In the genomic region with DNA sequence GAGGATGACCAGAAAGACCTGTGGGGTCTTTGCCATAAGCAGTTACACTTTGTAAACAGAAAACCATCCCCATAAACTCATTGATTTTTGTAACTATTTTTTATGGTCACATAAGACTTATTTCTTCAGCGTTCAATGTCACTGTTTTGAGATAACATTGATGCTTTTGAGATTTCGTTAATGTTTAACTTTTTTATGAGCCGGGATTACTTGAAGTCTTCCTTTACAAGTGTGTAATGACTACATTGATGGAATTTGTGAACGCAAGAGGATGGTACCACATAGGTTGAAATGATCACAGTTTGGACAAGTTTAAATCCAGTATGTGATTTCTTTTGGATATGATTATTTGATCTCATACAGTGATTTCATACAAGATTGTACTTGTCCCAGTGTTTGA, we compare ENCODE assay signal across 8 cellular contexts. TPM values are rescaled to one million over a fixed set of nuclear protein-coding genes. Genes with fewer than 3 reads are reported as not detected.
DNase-seq lines count a peak whose midpoint lies in the region; ATAC-seq, FAIRE-seq and TF ChIP-seq lines count a peak whose summit lies in the region.

No MANE protein-coding gene starts in this region.

- H3K14ac ChIP-seq in H9 (ENCODE audit: insufficient read depth, low read length): no peak overlapping the region
- no peak overlapping the region for H3K14ac ChIP-seq in neuronal stem cell (ENCODE audit: low read length)

- H3K9me3 ChIP-seq in H9 (ENCODE audit: control insufficient read depth, low read depth, low read length) (no peaks in the 10 kb centered on the region), small intestine (ENCODE audit: control insufficient read depth, low read depth) (no peaks in the 10 kb centered on the region), neuronal stem cell (replicated peaks in 1 of 2; ENCODE audit: control insufficient read depth in 2 of 2, insufficient read depth in 1 of 2, low read depth in 1 of 2, low read length in 2 of 2) (no peaks in the 10 kb centered on the region), aorta (ENCODE audit: control insufficient read depth, low read length) (no peaks in the 10 kb centered on the region)

- H3K56ac ChIP-seq in H9 (ENCODE audit: insufficient read length, low read depth, low read length): no peak overlapping the region

- FAIRE-seq in small intestine (lab: Jason Lieb, UNC): no peak

- H2BK15ac ChIP-seq in H9 (ENCODE audit: low read depth, low read length) (no peak overlapping the region), neuronal stem cell (ENCODE audit: low read length) (no peak overlapping the region)

- no peak overlapping the region for H2BK20ac ChIP-seq in H9 (ENCODE audit: low read depth, low read length, poor library complexity, severe bottlenecking)

- no peaks in the 10 kb centered on the region for H3K79me1 ChIP-seq in H9 (ENCODE audit: insufficient read depth, low read depth, low read length, poor library complexity, severe bottlenecking)
- H3K79me1 ChIP-seq in neuronal stem cell (ENCODE audit: low read depth, low read length): peaks cover 3% of the 10 kb centered on the region

- H2AFZ ChIP-seq in H9 (ENCODE audit: low read length) (no peak overlapping the region), neuronal stem cell (ENCODE audit: low read length) (no peak overlapping the region)

- DNase-seq in H9: no peak
- DNase-seq in T-cell: no peak
- peak; percentile 15 for DNase-seq in glomerular visceral epithelial cell (ENCODE audit: extremely low spot score)
- DNase-seq in small intestine: peak; percentile 76
- no peak for DNase-seq in OCI-M1 (lab: John Stamatoyannopoulos, UW)
- DNase-seq in neuronal stem cell (ENCODE audit: low spot score): no peak
- no peak for DNase-seq in aorta

- intact Hi-C loops in aorta (cut with DNase I): loop anchor here in 1 of 2 donors (10.0 kb wide), 1 partner anchor 211 kb away; no protein-coding TSS in a partner anchor

- H3K4me1 Mint-ChIP-seq in H9 (peaks cover 17 to 22% of the 10 kb centered on the region in 2 experiments), T-cell (peaks cover 52 to 59% (median 54%) of the 10 kb centered on the region in 3 donors)

- no CpG with 5 or more reads among the region's 4 CpGs for WGBS in H9 (ENCODE audit: extremely low coverage, insufficient read length, low lambda C conversion rate)
- 18 to 40% (median 19%) methylated on average over 4 of the region's 4 CpGs for WGBS in small intestine, 3 donors
- WGBS in neuronal stem cell (ENCODE audit: extremely low coverage in 2 of 2, insufficient read length in 2 of 2, insufficient replicate concordance in 1 of 2), 2 donors: no CpG with 5 or more reads among the region's 4 CpGs
- WGBS in aorta, 2 donors: 94 to 95% methylated on average over 4 of the region's 4 CpGs

- H2BK120ac ChIP-seq in H9 (ENCODE audit: low read depth, low read length, poor library complexity, severe bottlenecking): no peak overlapping the region
- no peak overlapping the region for H2BK120ac ChIP-seq in neuronal stem cell (ENCODE audit: low read depth, low read length)

- no peak overlapping the region for H2BK12ac ChIP-seq in H9 (ENCODE audit: insufficient read length, low read depth, low read length)
- H2BK12ac ChIP-seq in neuronal stem cell (ENCODE audit: low read length): no peak overlapping the region

- H4K8ac ChIP-seq in H9 (replicated peaks; ENCODE audit: insufficient read length, low read depth, low read length): no peak overlapping the region
- no peak overlapping the region for H4K8ac ChIP-seq in neuronal stem cell (ENCODE audit: low read depth, low read length)

- H2AK5ac ChIP-seq in H9 (ENCODE audit: insufficient read length, low read length) (no peak overlapping the region), neuronal stem cell (ENCODE audit: low read depth, low read length) (no peak overlapping the region)

- H4K20me1 ChIP-seq in H9 (ENCODE audit: control insufficient read depth, insufficient read depth, insufficient read length): no peaks in the 10 kb centered on the region

- H4K91ac ChIP-seq in H9 (ENCODE audit: insufficient read length, low read depth, low read length): no peak overlapping the region
- H4K91ac ChIP-seq in neuronal stem cell (ENCODE audit: low read depth, low read length, poor library complexity): no peak overlapping the region

- H3K23me2 ChIP-seq in H9 (ENCODE audit: insufficient read length, low read depth, low read length, poor library complexity, severe bottlenecking): peaks cover 14% of the 10 kb centered on the region

- no peak for TF ChIP-seq CTCF in H9 (conservative IDR thresholded peaks at IDR 0.05)

- H3K4me3 Mint-ChIP-seq in H9 (peak overlapping the region; percentile 84 to 95), T-cell (peak overlapping the region; percentile 89 to 92 (median 89))

- H3K18ac ChIP-seq in H9 (ENCODE audit: insufficient read length, low read depth, low read length) (no peak overlapping the region), neuronal stem cell (ENCODE audit: low read length) (no peak overlapping the region)

- POLR2A ChIA-PET in T-cell (lab: Charles Lee): no interaction called here

- peaks cover 0 to 2% (median 0%) of the 10 kb centered on the region in 3 experiments; a peak in 1 of 7 replicates for H3K36me3 Mint-ChIP-seq in H9 (ENCODE audit: insufficient read depth in 1 of 3, low read depth in 3 of 3)
- H3K36me3 Mint-ChIP-seq in T-cell: peaks cover 6% of the 10 kb centered on the region

- H3K23ac ChIP-seq in H9 (ENCODE audit: insufficient read length, low read depth, low read length) (no peak overlapping the region), neuronal stem cell (ENCODE audit: low read depth, low read length, poor library complexity) (no peak overlapping the region)

- ATAC-seq in T-cell (replicated peaks in 1 of 4): no peak
- no peak for ATAC-seq in HG03039 (IDR thresholded peaks at IDR 0.05; ENCODE audit: unreplicated experiment)
- ATAC-seq in aorta (ENCODE audit: low FRiP score): no peak

- H3K27me3 ChIP-seq in H9 (ENCODE audit: insufficient read depth, low read length) (peaks cover 3% of the 10 kb centered on the region; the same call in 1 of the 2 replicates), small intestine (ENCODE audit: control insufficient read depth in 2 of 2, insufficient read depth in 2 of 2, low read length in 2 of 2) (no peaks in the 10 kb centered on the region), neuronal stem cell (ENCODE audit: control insufficient read depth in 3 of 3, insufficient read depth in 3 of 3, low read depth in 1 of 3, low read length in 3 of 3) (peaks cover 0 to 3% (median 0%) of the 10 kb centered on the region in 3 experiments), aorta (ENCODE audit: control insufficient read depth in 1 of 2, insufficient read depth in 2 of 2, low read length in 1 of 2) (no peaks in the 10 kb centered on the region)

- no peak overlapping the region for H4K5ac ChIP-seq in H9 (ENCODE audit: insufficient read length, low read depth, low read length)

- H3K4ac ChIP-seq in H9 (ENCODE audit: low read depth, low read length): no peak overlapping the region
- no peak overlapping the region for H3K4ac ChIP-seq in neuronal stem cell (ENCODE audit: low read length)

- H3K4me3 ChIP-seq in small intestine (ENCODE audit: low read depth in 1 of 2, low read length in 2 of 2): peak overlapping the region in 1 of 2 donors; percentile 99
- peak overlapping the region in 1 of 2 donors; percentile 95 for H3K4me3 ChIP-seq in neuronal stem cell (ENCODE audit: low read length in 2 of 2)
- peak overlapping the region in 1 of 2 donors; percentile 93 for H3K4me3 ChIP-seq in aorta (ENCODE audit: low read length in 2 of 2)

- H3K36me3 ChIP-seq in small intestine (ENCODE audit: control insufficient read depth in 2 of 2, insufficient read depth in 2 of 2, low read length in 2 of 2) (no peaks in the 10 kb centered on the region), neuronal stem cell (replicated peaks in 1 of 2; ENCODE audit: control insufficient read depth in 2 of 2, insufficient read depth in 2 of 2, low read length in 2 of 2) (peaks cover 0 to 3% of the 10 kb centered on the region in 2 donors), aorta (ENCODE audit: control insufficient read depth in 1 of 2, insufficient read depth in 2 of 2, low read length in 1 of 2) (no peaks in the 10 kb centered on the region)

- H3K27ac Mint-ChIP-seq in H9 (no peak overlapping the region), T-cell (no peak overlapping the region)

- H3K9ac ChIP-seq in H9 (ENCODE audit: extremely low read depth, insufficient read length, low read length): no peak overlapping the region
- H3K9ac ChIP-seq in neuronal stem cell (ENCODE audit: low read depth, low read length, poor library complexity): no peak overlapping the region

- H3K9me3 Mint-ChIP-seq in H9 (no peaks in the 10 kb centered on the region), T-cell (no peaks in the 10 kb centered on the region)

- H3K4me1 ChIP-seq in H9 (ENCODE audit: insufficient read depth, low read length) (no peaks in the 10 kb centered on the region; the same call in 1 of the 2 replicates), small intestine (ENCODE audit: control insufficient read depth in 2 of 2, insufficient read depth in 1 of 2, low read depth in 1 of 2, low read length in 1 of 2) (peaks cover 0 to 3% of the 10 kb centered on the region in 2 donors), neuronal stem cell (ENCODE audit: control insufficient read depth in 2 of 2, insufficient read depth in 1 of 2, low read depth in 1 of 2, low read length in 2 of 2) (peaks cover 5 to 6% of the 10 kb centered on the region in 2 donors), aorta (ENCODE audit: control insufficient read depth in 1 of 2, insufficient read depth in 2 of 2, low read length in 2 of 2) (peaks cover 0 to 3% of the 10 kb centered on the region in 2 donors)

- H3K27me3 Mint-ChIP-seq in H9 (ENCODE audit: low read depth): peaks cover 17% of the 10 kb centered on the region
- H3K27me3 Mint-ChIP-seq in T-cell: no peaks in the 10 kb centered on the region

- CTCF ChIA-PET in T-cell (lab: Charles Lee): interaction anchor here in 1 of 2 donors (0.6 kb wide), 1 partner anchor 106 kb away, joined by 4 read pairs; no protein-coding TSS in a partner anchor

- H3K4me2 ChIP-seq in H9 (ENCODE audit: insufficient read depth, insufficient read length, low read length) (peak overlapping the region; percentile 73), neuronal stem cell (ENCODE audit: insufficient read depth, low read length, poor library complexity, severe bottlenecking) (no peak overlapping the region)

- no peak overlapping the region for H2BK5ac ChIP-seq in H9 (ENCODE audit: insufficient read length, low read length)
- no peak overlapping the region for H2BK5ac ChIP-seq in neuronal stem cell (ENCODE audit: low read length)

- no peaks in the 10 kb centered on the region for H3K79me2 ChIP-seq in H9 (ENCODE audit: insufficient read depth, low read length)

- H3K27ac ChIP-seq in H9 (ENCODE audit: insufficient read length, low read depth, low read length): no peak overlapping the region
- H3K27ac ChIP-seq in small intestine (ENCODE audit: low read depth in 1 of 2, low read length in 1 of 2): no peak overlapping the region
- no peak overlapping the region for H3K27ac ChIP-seq in neuronal stem cell (replicated peaks; ENCODE audit: low read length)
- H3K27ac ChIP-seq in aorta (ENCODE audit: low read depth in 1 of 2, low read length in 2 of 2): no peak overlapping the region

- H3T11ph ChIP-seq in H9 (ENCODE audit: low read length): no peak overlapping the region

RNA-seq across cellular contexts. Expression of a gene that starts 1.8 kb away (rescaled TPM):
- total RNA-seq in H9 (2021) (17.9 and 20.3 TPM in 2 replicates), T-cell (10 to 100 TPM; 10.5 to 15.9 (median 12.4) TPM), aorta (10 to 100 TPM; 14.3 to 16.7 TPM)
- polyA plus RNA-seq in small intestine (10 to 100 TPM in 1 of 3 donors, 1 to 10 TPM in 2; 1.4 to 80.3 (median 2.9) TPM), aorta (1 to 10 TPM; 1.3 to 2.0 TPM)
- 6.2 TPM for polyA plus RNA-seq in neuronal stem cell (2013, experiment 1 of 2)
- polyA plus RNA-seq in neuronal stem cell (2013, experiment 2 of 2): 6.5 TPM

Comparison
In these comparisons a context has a peak if more than half of its experiments do, and no peak if none do; other contexts are left out.
1. DNase-seq: peak in glomerular visceral epithelial cell (single experiment) and small intestine (single experiment); none in H9 (single experiment), T-cell (0 of 34), OCI-M1 (single experiment), neuronal stem cell (single experiment) and aorta (0 of 2).